ENCODE assay signal across 1 cellular context in genomic region chrX:5474282-5474681, GRCh38.
A peak's percentile ranks its signal among the peaks of the same experiment; 100 is the strongest.
TF ChIP-seq lines count a peak whose summit lies in the region.

No MANE protein-coding gene starts in this region.

TF ChIP-seq in K562, 482 proteins besides CTCF, POLR2A, EP300 and RAD21 (continued from another document):
- TF ChIP-seq, protein P1, sequence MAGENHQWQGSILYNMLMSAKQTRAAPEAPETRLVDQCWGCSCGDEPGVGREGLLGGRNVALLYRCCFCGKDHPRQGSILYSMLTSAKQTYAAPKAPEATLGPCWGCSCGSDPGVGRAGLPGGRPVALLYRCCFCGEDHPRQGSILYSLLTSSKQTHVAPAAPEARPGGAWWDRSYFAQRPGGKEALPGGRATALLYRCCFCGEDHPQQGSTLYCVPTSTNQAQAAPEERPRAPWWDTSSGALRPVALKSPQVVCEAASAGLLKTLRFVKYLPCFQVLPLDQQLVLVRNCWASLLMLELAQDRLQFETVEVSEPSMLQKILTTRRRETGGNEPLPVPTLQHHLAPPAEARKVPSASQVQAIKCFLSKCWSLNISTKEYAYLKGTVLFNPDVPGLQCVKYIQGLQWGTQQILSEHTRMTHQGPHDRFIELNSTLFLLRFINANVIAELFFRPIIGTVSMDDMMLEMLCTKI (IDR thresholded peaks at IDR 0.05; ENCODE audit: partially characterized antibody) = no peak
- no peak for TF ChIP-seq E2F3 (CRISPR knock-in tag; IDR thresholded peaks at IDR 0.05)
- TF ChIP-seq ZNF79 (CRISPR knock-in tag; IDR thresholded peaks at IDR 0.05; ENCODE audit: low read depth) = no peak
- no peak for TF ChIP-seq ZNF785 (CRISPR knock-in tag; IDR thresholded peaks at IDR 0.05)
- TF ChIP-seq, protein P2, sequence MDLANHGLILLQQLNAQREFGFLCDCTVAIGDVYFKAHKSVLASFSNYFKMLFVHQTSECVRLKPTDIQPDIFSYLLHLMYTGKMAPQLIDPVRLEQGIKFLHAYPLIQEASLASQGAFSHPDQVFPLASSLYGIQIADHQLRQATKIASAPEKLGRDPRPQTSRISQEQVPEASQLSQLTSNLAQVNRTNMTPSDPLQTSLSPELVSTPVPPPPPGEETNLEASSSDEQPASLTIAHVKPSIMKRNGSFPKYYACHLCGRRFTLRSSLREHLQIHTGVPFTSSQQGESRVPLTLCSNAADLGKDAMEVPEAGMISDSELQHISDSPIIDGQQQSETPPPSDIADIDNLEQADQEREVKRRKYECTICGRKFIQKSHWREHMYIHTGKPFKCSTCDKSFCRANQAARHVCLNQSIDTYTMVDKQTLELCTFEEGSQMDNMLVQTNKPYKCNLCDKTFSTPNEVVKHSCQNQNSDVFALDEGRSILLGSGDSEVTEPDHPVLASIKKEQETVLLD (IDR thresholded peaks at IDR 0.05) = no peak
- 0 out of 2 replicates have a peak, but pooled peaks have one; percentile 4 for TF ChIP-seq NFE2 (IDR thresholded peaks at IDR 0.05; ENCODE audit: low read depth)
- TF ChIP-seq ZNF3 (CRISPR knock-in tag; IDR thresholded peaks at IDR 0.05) = no peak
- TF ChIP-seq MAFK (IDR thresholded peaks at IDR 0.05; ENCODE audit: low read length) = peak; percentile 14; the same call in 1 of the 2 replicates
- 0 out of 2 replicates have a peak, but pooled peaks have one; percentile 36 for TF ChIP-seq ZNF316 (IDR thresholded peaks at IDR 0.05)
- no peak for TF ChIP-seq CREM (IDR thresholded peaks at IDR 0.05; ENCODE audit: low read depth)
- no peak for TF ChIP-seq DDX20 (tag; IDR thresholded peaks at IDR 0.05; ENCODE audit: low read depth)
- peak; percentile 97 for TF ChIP-seq ZBTB17 (CRISPR knock-in tag; IDR thresholded peaks at IDR 0.05)
- TF ChIP-seq USF2 (CRISPR knock-in tag; IDR thresholded peaks at IDR 0.05) = no peak
